ENCODE assay signal across 21 cellular contexts in the genomic region with DNA sequence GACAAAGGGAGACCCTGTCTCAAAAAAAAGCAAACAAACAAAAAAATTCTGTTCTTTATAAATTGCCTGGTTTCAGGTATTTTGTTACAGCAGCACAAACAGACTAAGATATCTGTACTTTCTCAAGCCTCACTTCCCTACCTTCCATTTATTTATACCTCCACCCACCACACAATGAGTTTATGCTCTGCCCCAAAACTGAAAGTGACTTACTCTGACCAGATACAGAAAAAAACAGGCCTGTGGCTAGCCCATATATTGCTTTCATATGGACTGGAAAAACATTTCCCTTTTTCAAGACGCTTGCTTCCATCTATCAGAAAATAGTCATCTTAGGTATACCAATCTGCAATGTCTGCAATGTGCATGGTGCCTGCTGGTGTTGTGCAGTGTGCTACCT. TPM values are rescaled to one million over a fixed set of nuclear protein-coding genes. Genes with fewer than 3 reads are reported as not detected.
DNase-seq lines count a peak whose midpoint lies in the region; ATAC-seq and TF ChIP-seq lines count a peak whose summit lies in the region.
"Had no signal": no experiment of that assay in that cellular context is flagged by ENCODE, and none has a peak within 500 bp of the region (broad histone marks: within the 10 kb centered on the region; RNA-seq: fewer than 3 reads in every experiment).

No MANE protein-coding gene starts in this region.

- CTCF ChIA-PET in activated CD8-positive, alpha-beta T cell treated with anti-CD3 and anti-CD28 coated beads, Interleukin-2, amount 10 ng/mL, durations not matched to agents 7 days and 5 days (lab: Charles Lee): no interaction called here
- CTCF ChIA-PET in activated CD8-positive, alpha-beta T cell treated with anti-CD3 and anti-CD28 coated beads for 36 hours (lab: Charles Lee): no interaction called here

- H3K4me1 Mint-ChIP-seq in activated CD8-positive, alpha-beta T cell treated with anti-CD3 and anti-CD28 coated beads, Interleukin-2, amount 10 ng/mL, durations not matched to agents 7 days and 5 days (ENCODE audit: low read depth): peaks cover 16% of the 10 kb centered on the region
- peaks cover 3% of the 10 kb centered on the region for H3K4me1 Mint-ChIP-seq in activated CD8-positive, alpha-beta T cell treated with anti-CD3 and anti-CD28 coated beads for 36 hours (ENCODE audit: low read depth)
- no peaks in the 10 kb centered on the region for H3K4me1 Mint-ChIP-seq in activated T-cell treated with anti-CD3 and anti-CD28 coated beads, Interleukin-2, amount 50 U/mL, for 4 hours (ENCODE audit: low read depth)

- H3K27ac Mint-ChIP-seq in activated CD8-positive, alpha-beta T cell treated with anti-CD3 and anti-CD28 coated beads, Interleukin-2, amount 10 ng/mL, durations not matched to agents 7 days and 5 days: peak overlapping the region; percentile 32
- H3K27ac Mint-ChIP-seq in activated CD8-positive, alpha-beta T cell treated with anti-CD3 and anti-CD28 coated beads for 36 hours: no peak overlapping the region
- H3K27ac Mint-ChIP-seq: activated naive CD4-positive, alpha-beta T cell treated with anti-CD3 and anti-CD28 coated beads for 36 hours; H9; type B pancreatic cell had no signal

- peaks cover 10% of the 10 kb centered on the region for H3K36me3 Mint-ChIP-seq in activated CD8-positive, alpha-beta T cell treated with anti-CD3 and anti-CD28 coated beads, Interleukin-2, amount 10 ng/mL, durations not matched to agents 7 days and 5 days (ENCODE audit: low read depth)
- peaks cover 2% of the 10 kb centered on the region for H3K36me3 Mint-ChIP-seq in activated CD8-positive, alpha-beta T cell treated with anti-CD3 and anti-CD28 coated beads for 36 hours (ENCODE audit: low read depth)
- no peaks in the 10 kb centered on the region for H3K36me3 Mint-ChIP-seq in activated T-cell treated with anti-CD3 and anti-CD28 coated beads, Interleukin-2, amount 50 U/mL, for 4 hours (ENCODE audit: insufficient read depth)

- peaks cover 5% of the 10 kb centered on the region for H3K9me3 ChIP-seq in osteoblast (ENCODE audit: low read depth, low read length)
- H3K9me3 ChIP-seq: colonic mucosa, MG63 had no signal

- H4K20me1 ChIP-seq in osteoblast (ENCODE audit: insufficient read depth, low read length): no peaks in the 10 kb centered on the region
- H4K20me1 ChIP-seq: BLaER1 had no signal

- H3K27me3 Mint-ChIP-seq in activated CD8-positive, alpha-beta T cell treated with anti-CD3 and anti-CD28 coated beads, Interleukin-2, amount 10 ng/mL, durations not matched to agents 7 days and 5 days (ENCODE audit: low read depth): peaks cover 22% of the 10 kb centered on the region
- H3K27me3 Mint-ChIP-seq in activated CD8-positive, alpha-beta T cell treated with anti-CD3 and anti-CD28 coated beads for 36 hours: peaks cover 1% of the 10 kb centered on the region
- peaks cover 3% of the 10 kb centered on the region for H3K27me3 Mint-ChIP-seq in activated T-cell treated with anti-CD3 and anti-CD28 coated beads, Interleukin-2, amount 50 U/mL, for 4 hours (ENCODE audit: low read depth)
- H3K27me3 Mint-ChIP-seq: type B pancreatic cell had no signal

- POLR2A ChIA-PET in activated CD8-positive, alpha-beta T cell treated with anti-CD3 and anti-CD28 coated beads, Interleukin-2, amount 10 ng/mL, durations not matched to agents 7 days and 5 days (lab: Charles Lee): no interaction called here
- POLR2A ChIA-PET in activated CD8-positive, alpha-beta T cell treated with anti-CD3 and anti-CD28 coated beads for 36 hours (lab: Charles Lee): no interaction called here

- no peak overlapping the region for H3K27ac ChIP-seq in osteoblast (ENCODE audit: low read depth, low read length)
- no peak overlapping the region for H3K27ac ChIP-seq in brain microvascular endothelial cell
- H3K27ac ChIP-seq: BLaER1, colonic mucosa, SK-N-MC had no signal

- H3K4me3 ChIP-seq in osteoblast (ENCODE audit: insufficient read depth, low read length) (no peak overlapping the region), brain microvascular endothelial cell (ENCODE audit: low read depth, low read length) (no peak overlapping the region)
- H3K4me3 ChIP-seq: BLaER1, colonic mucosa, MG63, SK-N-MC had no signal

- no peak overlapping the region for H3K4me3 Mint-ChIP-seq in activated CD8-positive, alpha-beta T cell treated with anti-CD3 and anti-CD28 coated beads, Interleukin-2, amount 10 ng/mL, durations not matched to agents 7 days and 5 days
- H3K4me3 Mint-ChIP-seq in activated CD8-positive, alpha-beta T cell treated with anti-CD3 and anti-CD28 coated beads for 36 hours: no peak overlapping the region
- H3K4me3 Mint-ChIP-seq in activated T-cell treated with anti-CD3 and anti-CD28 coated beads, Interleukin-2, amount 50 U/mL, for 4 hours: no peak overlapping the region
- H3K4me3 Mint-ChIP-seq: activated naive CD4-positive, alpha-beta T cell treated with anti-CD3 and anti-CD28 coated beads for 36 hours; H9; type B pancreatic cell had no signal

- peaks cover 16% of the 10 kb centered on the region for H3K9me3 Mint-ChIP-seq in activated CD8-positive, alpha-beta T cell treated with anti-CD3 and anti-CD28 coated beads, Interleukin-2, amount 10 ng/mL, durations not matched to agents 7 days and 5 days (ENCODE audit: insufficient read depth)
- peaks cover 16% of the 10 kb centered on the region for H3K9me3 Mint-ChIP-seq in activated CD8-positive, alpha-beta T cell treated with anti-CD3 and anti-CD28 coated beads for 36 hours
- H3K9me3 Mint-ChIP-seq in activated T-cell treated with anti-CD3 and anti-CD28 coated beads, Interleukin-2, amount 50 U/mL, for 4 hours: peaks cover 5% of the 10 kb centered on the region

- no peak for DNase-seq in activated CD8-positive, alpha-beta T cell treated with anti-CD3 and anti-CD28 coated beads, Interleukin-2, amount 10 ng/mL, durations not matched to agents 7 days and 5 days
- DNase-seq in activated CD8-positive, alpha-beta T cell treated with anti-CD3 and anti-CD28 coated beads for 36 hours: no peak
- peak; percentile 37 for DNase-seq in osteoblast (ENCODE audit: insufficient read length, low spot score, missing footprints)
- DNase-seq in activated T-cell treated with anti-CD3 and anti-CD28 coated beads, Interleukin-2, amount 50 U/mL, for 4 hours: no peak
- DNase-seq in brain microvascular endothelial cell: no peak
- DNase-seq: activated naive CD4-positive, alpha-beta T cell treated with anti-CD3 and anti-CD28 coated beads for 36 hours; colonic mucosa; GF-D8; H9; MG63; NCI-H1930; NCI-H524; retina; stimulated activated naive CD4-positive, alpha-beta T cell treated with Interleukin-2 at 50 U/mL for 16 hours; T1000 had no signal

- no peak overlapping the region for H2AFZ ChIP-seq in osteoblast (ENCODE audit: low read length)

- intact Hi-C loops in activated CD8-positive, alpha-beta T cell treated with anti-CD3 and anti-CD28 coated beads for 36 hours (cut with micrococcal nuclease): no loop called here

- H3K36me3 ChIP-seq in osteoblast (ENCODE audit: insufficient read depth, low read length) (no peaks in the 10 kb centered on the region), brain microvascular endothelial cell (replicated peaks) (no peaks in the 10 kb centered on the region)
- H3K36me3 ChIP-seq: colonic mucosa, MG63 had no signal

- no peaks in the 10 kb centered on the region for H3K4me1 ChIP-seq in osteoblast (ENCODE audit: insufficient read depth, low read length)
- H3K4me1 ChIP-seq: BLaER1, colonic mucosa had no signal

- ATAC-seq in activated CD8-positive, alpha-beta T cell treated with anti-CD3 and anti-CD28 coated beads, Interleukin-2, amount 10 ng/mL, durations not matched to agents 7 days and 5 days: peak; percentile 44
- no peak for ATAC-seq in activated CD8-positive, alpha-beta T cell treated with anti-CD3 and anti-CD28 coated beads for 36 hours
- ATAC-seq in GM21390 (IDR thresholded peaks at IDR 0.05; ENCODE audit: unreplicated experiment) (peak; percentile 72), HG03432 (IDR thresholded peaks at IDR 0.05; ENCODE audit: unreplicated experiment) (peak; percentile 58), GM21526 (IDR thresholded peaks at IDR 0.05; ENCODE audit: low FRiP score, unreplicated experiment) (no peak)
- no peak for ATAC-seq in activated T-cell treated with anti-CD3 and anti-CD28 coated beads, Interleukin-2, amount 50 U/mL, for 4 hours

- H3K4me2 ChIP-seq in osteoblast (ENCODE audit: insufficient read depth, low read length): no peak overlapping the region
- H3K4me2 ChIP-seq: BLaER1 had no signal

- no peaks in the 10 kb centered on the region for H3K79me2 ChIP-seq in osteoblast (ENCODE audit: insufficient read depth, low read length)

- H3K27me3 ChIP-seq in osteoblast (ENCODE audit: insufficient read depth, low read length): peaks cover 6% of the 10 kb centered on the region
- H3K27me3 ChIP-seq in brain microvascular endothelial cell (replicated peaks): no peaks in the 10 kb centered on the region
- H3K27me3 ChIP-seq: BLaER1, colonic mucosa, MG63 had no signal

- in situ Hi-C loops in brain microvascular endothelial cell (cut with HindIII; ENCODE audit: low pct_ligation_motif_present, low sequenced_read_pairs): no loop called here

- TF ChIP-seq CTCF in activated CD8-positive, alpha-beta T cell treated with anti-CD3 and anti-CD28 coated beads for 36 hours (IDR thresholded peaks at IDR 0.05): no peak
- TF ChIP-seq CTCF in osteoblast (IDR thresholded peaks at IDR 0.05; ENCODE audit: extremely low read depth, low read depth, low read length) (no peak), brain microvascular endothelial cell (IDR thresholded peaks at IDR 0.05; ENCODE audit: low read depth, low read length, missing control alignments) (no peak)

RNA-seq across cellular contexts. Expression of a gene that starts 8.7 kb away (rescaled TPM):
- total RNA-seq in activated CD8-positive, alpha-beta T cell treated with anti-CD3 and anti-CD28 coated beads, Interleukin-2, amount 10 ng/mL, durations not matched to agents 7 days and 5 days: 10 to 100 TPM; 33.8 to 37.0 TPM
- 10 to 100 TPM in 1 of 2 experiments, 1 to 10 TPM in 1; 9.2 to 10.2 TPM for total RNA-seq in activated CD8-positive, alpha-beta T cell treated with anti-CD3 and anti-CD28 coated beads for 36 hours
- total RNA-seq in osteoblast: 10.1 and 11.5 TPM in 2 replicates
- 10 to 100 TPM; 13.3 to 13.8 (median 13.8) TPM for total RNA-seq in activated T-cell treated with anti-CD3 and anti-CD28 coated beads, Interleukin-2, amount 50 U/mL, for 4 hours

Comparison
In these comparisons a context has a peak if more than half of its experiments do, and no peak if none do; other contexts are left out.
1. ATAC-seq: peak in activated CD8-positive, alpha-beta T cell treated with anti-CD3 and anti-CD28 coated beads, Interleukin-2, amount 10 ng/mL, durations not matched to agents 7 days and 5 days (single experiment), GM21390 (single experiment) and HG03432 (single experiment); none in activated CD8-positive, alpha-beta T cell treated with anti-CD3 and anti-CD28 coated beads for 36 hours (single experiment), activated T-cell treated with anti-CD3 and anti-CD28 coated beads, Interleukin-2, amount 50 U/mL, for 4 hours (0 of 2) and GM21526 (single experiment).